21 cellular contexts compared by ENCODE assay signal in genomic region chr5:76535577-76535976, GRCh38.
A peak's percentile ranks its signal among the peaks of the same experiment; 100 is the strongest.
DNase-seq lines count a peak whose midpoint lies in the region; ATAC-seq and TF ChIP-seq lines count a peak whose summit lies in the region.
"Had no signal": no experiment of that assay in that cellular context is flagged by ENCODE, and none has a peak within 500 bp of the region (broad histone marks: within the 10 kb centered on the region; RNA-seq: fewer than 3 reads in every experiment).

No MANE protein-coding gene starts in this region.

- H3K27me3 Mint-ChIP-seq in activated CD4-positive, alpha-beta memory T cell treated with anti-CD3 and anti-CD28 coated beads for 36 hours: no peaks in the 10 kb centered on the region
- H3K27me3 Mint-ChIP-seq in activated CD4-positive, alpha-beta memory T cell treated with anti-CD3 and anti-CD28 coated beads, Interleukin-2, amount 10 ng/mL, durations not matched to agents 7 days and 5 days: no peaks in the 10 kb centered on the region
- no peaks in the 10 kb centered on the region for H3K27me3 Mint-ChIP-seq in CD8-positive, alpha-beta memory T cell
- no peaks in the 10 kb centered on the region for H3K27me3 Mint-ChIP-seq in WTC11 (ENCODE audit: low read depth)
- H3K27me3 Mint-ChIP-seq in immature natural killer cell (ENCODE audit: low read depth in 3 of 3): peaks cover 0 to 2% (median 0%) of the 10 kb centered on the region in 3 donors

- no peak for DNase-seq in activated CD4-positive, alpha-beta memory T cell treated with anti-CD3 and anti-CD28 coated beads for 36 hours
- no peak for DNase-seq in activated CD4-positive, alpha-beta memory T cell treated with anti-CD3 and anti-CD28 coated beads, Interleukin-2, amount 10 ng/mL, durations not matched to agents 7 days and 5 days
- DNase-seq in CD8-positive, alpha-beta memory T cell: no peak
- DNase-seq in WTC11 (ENCODE audit: low spot score): no peak
- DNase-seq in immature natural killer cell: no peak
- DNase-seq in stimulated activated CD4-positive, alpha-beta T cell treated with anti-CD3 and anti-CD28 coated beads, Interleukin-4, amount 100 ng/mL, for 4 hours: no peak
- DNase-seq in GF-D8 (lab: John Stamatoyannopoulos, UW): no peak
- no peak for DNase-seq in KG1 (lab: John Stamatoyannopoulos, UW)
- DNase-seq: 8988T, EL, H7, HFFc6, NCI-H1092, NCI-H1436, NCI-H187 treated with DMSO at 0.1 percent for 48 hours, NCI-H2107, PC-9, RPMI8226, SHP77 had no signal

- no peaks in the 10 kb centered on the region for H3K27me3 ChIP-seq in CD8-positive, alpha-beta memory T cell (ENCODE audit: insufficient read depth, low read length, poor library complexity, severe bottlenecking)
- H3K27me3 ChIP-seq: BLaER1 treated with 17β-estradiol and CSF1 and Interleukin-3, amounts not matched to agents 10 nM and 100 nM had no signal

- TF ChIP-seq CTCF in WTC11 (IDR thresholded peaks at IDR 0.05): no peak

- H3K4me3 Mint-ChIP-seq in activated CD4-positive, alpha-beta memory T cell treated with anti-CD3 and anti-CD28 coated beads for 36 hours: no peak overlapping the region
- H3K4me3 Mint-ChIP-seq in activated CD4-positive, alpha-beta memory T cell treated with anti-CD3 and anti-CD28 coated beads, Interleukin-2, amount 10 ng/mL, durations not matched to agents 7 days and 5 days: no peak overlapping the region
- no peak overlapping the region for H3K4me3 Mint-ChIP-seq in CD8-positive, alpha-beta memory T cell
- H3K4me3 Mint-ChIP-seq in WTC11 (no peak overlapping the region), immature natural killer cell (no peak overlapping the region)
- H3K4me3 Mint-ChIP-seq: HFFc6 had no signal

- no peak overlapping the region for H3K4me3 ChIP-seq in CD8-positive, alpha-beta memory T cell (ENCODE audit: low read length)
- H3K4me3 ChIP-seq: BLaER1 treated with 17β-estradiol and CSF1 and Interleukin-3, amounts not matched to agents 10 nM and 100 nM; K562; PC-9 had no signal

- no peaks in the 10 kb centered on the region for H3K9me3 ChIP-seq in CD8-positive, alpha-beta memory T cell (ENCODE audit: low read length)

- peaks cover 20% of the 10 kb centered on the region for H3K4me1 ChIP-seq in CD8-positive, alpha-beta memory T cell (ENCODE audit: insufficient read depth, low read length)

- POLR2A ChIA-PET in activated CD4-positive, alpha-beta memory T cell treated with anti-CD3 and anti-CD28 coated beads for 36 hours (lab: Charles Lee): interaction anchor here (0.6 kb wide), 2 partner anchors 12 to 494 kb away, joined by 4 to 5 read pairs; partner anchors contain the start of gene AGGF1
- POLR2A ChIA-PET in activated CD4-positive, alpha-beta memory T cell treated with anti-CD3 and anti-CD28 coated beads, Interleukin-2, amount 10 ng/mL, durations not matched to agents 7 days and 5 days (lab: Charles Lee): interaction anchor here (0.6 kb wide), 1 partner anchor 13 kb away, joined by 3 read pairs; no protein-coding TSS in a partner anchor
- POLR2A ChIA-PET in CD8-positive, alpha-beta memory T cell (lab: Charles Lee): no interaction called here
- POLR2A ChIA-PET in WTC11 (lab: Charles Lee): no interaction called here

- peaks cover 67% of the 10 kb centered on the region for H3K4me1 Mint-ChIP-seq in activated CD4-positive, alpha-beta memory T cell treated with anti-CD3 and anti-CD28 coated beads for 36 hours (ENCODE audit: low read depth)
- peaks cover 45% of the 10 kb centered on the region for H3K4me1 Mint-ChIP-seq in activated CD4-positive, alpha-beta memory T cell treated with anti-CD3 and anti-CD28 coated beads, Interleukin-2, amount 10 ng/mL, durations not matched to agents 7 days and 5 days
- H3K4me1 Mint-ChIP-seq in CD8-positive, alpha-beta memory T cell: peaks cover 68 to 86% (median 82%) of the 10 kb centered on the region in 3 donors
- peaks cover 61% of the 10 kb centered on the region for H3K4me1 Mint-ChIP-seq in WTC11
- H3K4me1 Mint-ChIP-seq in immature natural killer cell: peaks cover 77 to 95% of the 10 kb centered on the region in 2 donors

- H3K9me3 Mint-ChIP-seq in activated CD4-positive, alpha-beta memory T cell treated with anti-CD3 and anti-CD28 coated beads for 36 hours: peaks cover 5% of the 10 kb centered on the region
- H3K9me3 Mint-ChIP-seq in activated CD4-positive, alpha-beta memory T cell treated with anti-CD3 and anti-CD28 coated beads, Interleukin-2, amount 10 ng/mL, durations not matched to agents 7 days and 5 days: peaks cover 5% of the 10 kb centered on the region
- no peaks in the 10 kb centered on the region for H3K9me3 Mint-ChIP-seq in CD8-positive, alpha-beta memory T cell
- H3K9me3 Mint-ChIP-seq in WTC11 (peaks cover 5% of the 10 kb centered on the region), immature natural killer cell (no peaks in the 10 kb centered on the region)
- H3K9me3 Mint-ChIP-seq: HFFc6 had no signal

- peak overlapping the region; percentile 16 for H3K27ac Mint-ChIP-seq in activated CD4-positive, alpha-beta memory T cell treated with anti-CD3 and anti-CD28 coated beads for 36 hours
- no peak overlapping the region for H3K27ac Mint-ChIP-seq in activated CD4-positive, alpha-beta memory T cell treated with anti-CD3 and anti-CD28 coated beads, Interleukin-2, amount 10 ng/mL, durations not matched to agents 7 days and 5 days
- peak overlapping the region in 6 of 8 donors; percentile 1 to 74 (median 24) for H3K27ac Mint-ChIP-seq in CD8-positive, alpha-beta memory T cell
- H3K27ac Mint-ChIP-seq in WTC11: peak overlapping the region; percentile 85
- peak overlapping the region; percentile 38 to 84 (median 80) for H3K27ac Mint-ChIP-seq in immature natural killer cell
- H3K27ac Mint-ChIP-seq: HFFc6 had no signal

- no peak overlapping the region for H3K27ac ChIP-seq in CD8-positive, alpha-beta memory T cell (ENCODE audit: low read depth, low read length)
- H3K27ac ChIP-seq: BLaER1 treated with 17β-estradiol and CSF1 and Interleukin-3, amounts not matched to agents 10 nM and 100 nM; PC-9 had no signal

- no peaks in the 10 kb centered on the region for H3K36me3 ChIP-seq in CD8-positive, alpha-beta memory T cell (ENCODE audit: insufficient read depth, low read length)

- CTCF ChIA-PET in activated CD4-positive, alpha-beta memory T cell treated with anti-CD3 and anti-CD28 coated beads for 36 hours (lab: Charles Lee): no interaction called here
- CTCF ChIA-PET in activated CD4-positive, alpha-beta memory T cell treated with anti-CD3 and anti-CD28 coated beads, Interleukin-2, amount 10 ng/mL, durations not matched to agents 7 days and 5 days (lab: Charles Lee): no interaction called here
- CTCF ChIA-PET in CD8-positive, alpha-beta memory T cell (lab: Charles Lee): no interaction called here
- CTCF ChIA-PET in WTC11 (lab: Charles Lee): interaction anchor here (1.0 to 1.2 kb wide), 2 partner anchors 9 to 132 kb away, joined by 4 to 8 read pairs; partner anchors contain the start of gene IQGAP2

- intact Hi-C loops in activated CD4-positive, alpha-beta memory T cell treated with anti-CD3 and anti-CD28 coated beads for 36 hours (cut with micrococcal nuclease): no loop called here

- ATAC-seq in WTC11: peak; percentile 72
- ATAC-seq: K562 had no signal

- peaks cover 15% of the 10 kb centered on the region for H3K36me3 Mint-ChIP-seq in activated CD4-positive, alpha-beta memory T cell treated with anti-CD3 and anti-CD28 coated beads for 36 hours
- peaks cover 48% of the 10 kb centered on the region for H3K36me3 Mint-ChIP-seq in activated CD4-positive, alpha-beta memory T cell treated with anti-CD3 and anti-CD28 coated beads, Interleukin-2, amount 10 ng/mL, durations not matched to agents 7 days and 5 days (ENCODE audit: low read depth)
- H3K36me3 Mint-ChIP-seq in CD8-positive, alpha-beta memory T cell: peaks cover 0 to 18% (median 9%) of the 10 kb centered on the region in 3 donors
- H3K36me3 Mint-ChIP-seq in WTC11: peaks cover 4% of the 10 kb centered on the region
- no peaks in the 10 kb centered on the region for H3K36me3 Mint-ChIP-seq in immature natural killer cell

TF ChIP-seq in WTC11, 78 proteins besides CTCF, POLR2A, EP300 and RAD21:
- TF ChIP-seq ZMAT4 (CRISPR knock-in tag; IDR thresholded peaks at IDR 0.05) (no peak), ZNF671 (CRISPR knock-in tag; IDR thresholded peaks at IDR 0.05) (no peak), GTF2I (CRISPR knock-in tag; conservative IDR thresholded peaks at IDR 0.05) (no peak), ZNF219 (CRISPR knock-in tag; IDR thresholded peaks at IDR 0.05; ENCODE audit: borderline replicate concordance) (no peak), ZNF317 (CRISPR knock-in tag; IDR thresholded peaks at IDR 0.05; ENCODE audit: borderline replicate concordance, low read depth) (no peak), TEAD1 (CRISPR knock-in tag; IDR thresholded peaks at IDR 0.05) (no peak)

Comparison
In these comparisons a context has a peak if more than half of its experiments do, and no peak if none do; other contexts are left out.
1. POLR2A ChIA-PET loops: an anchor here in activated CD4-positive, alpha-beta memory T cell treated with anti-CD3 and anti-CD28 coated beads for 36 hours (0.6 kb wide) and activated CD4-positive, alpha-beta memory T cell treated with anti-CD3 and anti-CD28 coated beads, Interleukin-2, amount 10 ng/mL, durations not matched to agents 7 days and 5 days (0.6 kb wide); none called in CD8-positive, alpha-beta memory T cell and WTC11.